30 cellular contexts compared by ENCODE assay signal in the genomic region with DNA sequence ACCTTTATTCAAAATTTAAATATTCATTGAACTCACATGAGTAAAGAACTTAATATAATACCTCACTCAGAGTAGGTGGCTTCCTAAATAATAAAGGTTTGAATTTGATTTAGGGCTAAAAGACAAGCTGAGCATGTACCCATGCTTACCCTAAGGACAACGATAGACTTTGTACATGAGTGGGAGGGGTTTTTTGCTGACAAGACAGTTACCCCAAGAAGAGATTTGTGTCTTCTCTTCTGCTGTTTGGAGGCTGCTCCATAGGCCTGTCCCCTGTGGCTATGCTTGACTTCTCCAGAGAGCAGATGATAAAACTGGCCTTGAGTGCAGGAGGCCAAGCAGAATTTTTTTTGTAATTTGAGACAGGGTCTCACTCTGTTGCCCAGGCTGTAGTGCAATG.
"Had no signal": no experiment of that assay in that cellular context is flagged by ENCODE, and none has a peak within 500 bp of the region (broad histone marks: within the 10 kb centered on the region; RNA-seq: fewer than 3 reads in every experiment).

No MANE protein-coding gene starts in this region.

- H3K27me3 ChIP-seq: adrenal gland, body of pancreas, brain microvascular endothelial cell, breast epithelium had no signal

- H3K9me3 ChIP-seq: adrenal gland, body of pancreas, breast epithelium had no signal

- H3K4me1 ChIP-seq: adrenal gland, body of pancreas, breast epithelium had no signal

- H3K4me3 ChIP-seq: adrenal gland, body of pancreas, breast epithelium had no signal

- FAIRE-seq: astrocyte had no signal

- H3K27ac ChIP-seq: adrenal gland, body of pancreas, brain microvascular endothelial cell, breast epithelium, VCaP had no signal

- H3K36me3 ChIP-seq: adrenal gland, brain microvascular endothelial cell, breast epithelium had no signal

- DNase-seq: activated B cell treated with CpG ODN at 0.5 μM for 24 hours; activated CD4-positive, alpha-beta memory T cell treated with anti-CD3 and anti-CD28 coated beads for 36 hours; activated CD4-positive, alpha-beta T cell treated with anti-CD3 and anti-CD28 coated beads for 4 hours; activated CD4-positive, alpha-beta T cell treated with anti-CD3 and anti-CD28 coated beads, Interleukin-2, amount 50 U/mL, for 1 hour; activated CD4-positive, alpha-beta T cell treated with anti-CD3 and anti-CD28 coated beads, Interleukin-2, amount 50 U/mL, for 4 hours; activated CD4-positive, CD25-positive, alpha-beta regulatory T cell treated with anti-CD3 and anti-CD28 coated beads, Interleukin-2, amount 50 U/mL, for 72 hours; activated CD8-positive, alpha-beta memory T cell treated with anti-CD3 and anti-CD28 coated beads for 24 hours; activated CD8-positive, alpha-beta memory T cell treated with anti-CD3 and anti-CD28 coated beads, Interleukin-2, amount 10 ng/mL, durations not matched to agents 7 days and 5 days; activated CD8-positive, alpha-beta memory T cell treated with anti-CD3 and anti-CD28 coated beads, Interleukin-2, amount 50 U/mL, for 48 hours; activated CD8-positive, alpha-beta T cell treated with anti-CD3 and anti-CD28 coated beads, Interleukin-2, amount 10 ng/mL, durations not matched to agents 7 days and 5 days; activated effector memory CD4-positive, alpha-beta T cell treated with Interleukin-2 at 50 U/mL for 16 hours; activated gamma-delta T cell; activated naive CD4-positive, alpha-beta T cell treated with anti-CD3 and anti-CD28 coated beads for 36 hours; activated naive CD4-positive, alpha-beta T cell treated with anti-CD3 and anti-CD28 coated beads, Interleukin-2, amount 50 U/mL, for 16 hours; activated naive CD8-positive, alpha-beta T cell treated with anti-CD3 and anti-CD28 coated beads for 36 hours; activated T-cell treated with anti-CD3 and anti-CD28 coated beads, Interleukin-2, amount 50 U/mL, for 24 hours; activated T-cell treated with anti-CD3 and anti-CD28 coated beads, Interleukin-2, amount 50 U/mL, for 48 hours; adrenal gland; amniotic stem cell; aorta; body of pancreas; brain microvascular endothelial cell; central memory CD4-positive, alpha-beta T cell; T-helper 1 cell; T-helper 2 cell; T-helper 9 cell had no signal

- ATAC-seq: activated CD8-positive, alpha-beta memory T cell treated with anti-CD3 and anti-CD28 coated beads, Interleukin-2, amount 10 ng/mL, durations not matched to agents 7 days and 5 days; activated CD8-positive, alpha-beta T cell treated with anti-CD3 and anti-CD28 coated beads, Interleukin-2, amount 10 ng/mL, durations not matched to agents 7 days and 5 days; activated naive CD4-positive, alpha-beta T cell treated with anti-CD3 and anti-CD28 coated beads, Interleukin-2, amount 50 U/mL, for 72 hours; body of pancreas had no signal
